Comparison of ENCODE assay signal across 8 cellular contexts in genomic region chr1:41810446-41810845, GRCh38.
DNase-seq lines count a peak whose midpoint lies in the region; ATAC-seq and TF ChIP-seq lines count a peak whose summit lies in the region.

No MANE protein-coding gene starts in this region.

- TF ChIP-seq EP300 in transverse colon (IDR thresholded peaks at IDR 0.05; ENCODE audit: low read depth), result no peak

- peak; percentile 50 for DNase-seq in GM10248 (ENCODE audit: extremely low spot score)
- peak; percentile 23 for DNase-seq in NCI-H226
- peak; percentile 49 for DNase-seq in activated naive CD8-positive, alpha-beta T cell treated with anti-CD3 and anti-CD28 coated beads for 36 hours
- DNase-seq in memory B cell (ENCODE audit: low spot score in 2 of 2), result peak; percentile 36 to 44
- no peak for DNase-seq in SW 1271 (lab: John Stamatoyannopoulos, UW)
- no peak for DNase-seq in NCI-H1694 treated with DMSO at 0.1 percent for 48 hours (lab: John Stamatoyannopoulos, UW)
- no peak for DNase-seq in transverse colon

- no peaks in the 10 kb centered on the region for H3K27me3 Mint-ChIP-seq in activated naive CD8-positive, alpha-beta T cell treated with anti-CD3 and anti-CD28 coated beads for 36 hours
- no peaks in the 10 kb centered on the region for H3K27me3 Mint-ChIP-seq in memory B cell

- peaks cover 58% of the 10 kb centered on the region for H3K4me1 Mint-ChIP-seq in activated naive CD8-positive, alpha-beta T cell treated with anti-CD3 and anti-CD28 coated beads for 36 hours
- peaks cover 40% of the 10 kb centered on the region for H3K4me1 Mint-ChIP-seq in memory B cell

- no peaks in the 10 kb centered on the region for H3K36me3 ChIP-seq in transverse colon

- POLR2A ChIA-PET in GM10248 (lab: Yijun Ruan, JAX), result no interaction called here

- in situ Hi-C loops in transverse colon (cut with MboI; ENCODE audit: low pct_ligation_motif_present in 1 of 4, low pct_unique_long_range_greater_than_20kb in 1 of 4, low sequenced_read_pairs in 3 of 4), result no loop called here

- intact Hi-C loops in transverse colon (cut with DNase I; ENCODE audit: low total_unique reads), result no loop called here

- H3K27ac Mint-ChIP-seq in activated naive CD8-positive, alpha-beta T cell treated with anti-CD3 and anti-CD28 coated beads for 36 hours, result no peak overlapping the region
- no peak overlapping the region for H3K27ac Mint-ChIP-seq in memory B cell

- H3K4me3 ChIP-seq in transverse colon, result no peak overlapping the region

- H3K9me3 ChIP-seq in transverse colon, result no peaks in the 10 kb centered on the region

- TF ChIP-seq POLR2A in transverse colon (IDR thresholded peaks at IDR 0.05), result no peak

- H3K27me3 ChIP-seq in transverse colon, result no peaks in the 10 kb centered on the region

- CTCF ChIA-PET in GM10248 (lab: Yijun Ruan, JAX), result interaction anchor here (1.0 to 5.2 kb wide), 6 partner anchors 12 to 236 kb away, joined by 3 to 31 read pairs (median 8); no protein-coding TSS in a partner anchor

- H3K9me3 Mint-ChIP-seq in activated naive CD8-positive, alpha-beta T cell treated with anti-CD3 and anti-CD28 coated beads for 36 hours, result no peaks in the 10 kb centered on the region
- H3K9me3 Mint-ChIP-seq in memory B cell, result no peaks in the 10 kb centered on the region

- peak; percentile 41 for ATAC-seq in memory B cell (ENCODE audit: low read depth)
- ATAC-seq in HG02840 (IDR thresholded peaks at IDR 0.05; ENCODE audit: low FRiP score, unreplicated experiment), result no peak

- TF ChIP-seq CTCF in GM10248 (IDR thresholded peaks at IDR 0.05; ENCODE audit: control extremely low read depth, extremely low read depth, low read depth, missing control alignments) (no peak), transverse colon (IDR thresholded peaks at IDR 0.05) (no peak)

- no peak overlapping the region for H3K4me3 Mint-ChIP-seq in activated naive CD8-positive, alpha-beta T cell treated with anti-CD3 and anti-CD28 coated beads for 36 hours
- H3K4me3 Mint-ChIP-seq in memory B cell, result no peak overlapping the region

- peaks cover 0 to 7% (median 0%) of the 10 kb centered on the region in 4 donors for H3K4me1 ChIP-seq in transverse colon

- no peaks in the 10 kb centered on the region for H3K36me3 Mint-ChIP-seq in activated naive CD8-positive, alpha-beta T cell treated with anti-CD3 and anti-CD28 coated beads for 36 hours
- H3K36me3 Mint-ChIP-seq in memory B cell, result no peaks in the 10 kb centered on the region

- no peak overlapping the region for H3K27ac ChIP-seq in transverse colon

Comparison
In these comparisons a context has a peak if more than half of its experiments do, and no peak if none do; other contexts are left out.
1. DNase-seq: peak in GM10248 (single experiment), NCI-H226 (single experiment), activated naive CD8-positive, alpha-beta T cell treated with anti-CD3 and anti-CD28 coated beads for 36 hours (single experiment) and memory B cell (2 of 2); none in SW 1271 (0 of 2), NCI-H1694 treated with DMSO at 0.1 percent for 48 hours (single experiment) and transverse colon (single experiment).